Comparison of ENCODE assay signal across 8 cellular contexts in the genomic region with DNA sequence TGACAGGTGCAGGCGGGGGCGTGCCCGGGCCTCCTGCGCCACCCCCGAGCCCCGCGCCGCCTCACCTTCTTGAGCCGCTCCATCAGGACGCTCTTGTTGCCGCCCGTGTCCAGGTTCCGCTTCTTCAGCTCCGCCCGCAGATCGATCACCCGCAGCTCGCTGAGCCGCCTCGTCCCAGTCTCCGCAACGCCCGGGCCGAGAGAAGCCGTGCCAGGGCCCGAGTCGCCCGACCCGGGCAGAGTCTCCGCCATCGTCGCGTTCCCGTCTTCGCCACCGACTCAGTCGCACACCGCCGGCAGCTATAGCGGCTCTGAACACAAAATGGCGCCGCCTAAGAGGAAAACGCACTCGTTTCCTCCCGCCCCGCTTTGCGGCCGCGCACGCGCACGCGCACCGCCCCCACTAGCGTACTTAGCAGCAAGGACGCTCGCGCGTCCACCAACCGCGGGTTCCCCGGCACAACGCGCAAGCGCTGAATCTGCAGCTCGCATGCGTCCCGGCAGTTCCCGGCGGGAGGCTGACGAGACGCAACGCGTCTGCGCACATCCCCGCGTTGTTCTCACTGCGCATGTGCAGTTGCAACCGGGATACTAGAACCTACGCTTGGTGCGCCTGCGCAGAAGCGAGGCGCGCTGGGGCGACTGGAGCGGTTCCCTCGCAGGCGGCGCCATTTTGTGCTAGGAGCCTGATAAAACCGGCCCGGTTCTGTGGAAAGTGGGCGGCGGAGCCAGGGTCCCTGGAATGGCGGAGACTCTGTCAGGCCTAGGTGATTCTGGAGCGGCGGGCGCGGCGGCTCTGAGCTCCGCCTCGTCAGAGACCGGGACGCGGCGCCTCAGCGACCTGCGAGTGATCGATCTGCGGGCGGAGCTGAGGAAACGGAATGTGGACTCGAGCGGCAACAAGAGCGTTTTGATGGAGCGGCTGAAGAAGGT. TPM values are rescaled to one million over a fixed set of nuclear protein-coding genes. Genes with fewer than 3 reads are reported as not detected.
DNase-seq lines count a peak whose midpoint lies in the region; ATAC-seq and TF ChIP-seq lines count a peak whose summit lies in the region.

A gene (plus strand): TSS at position 619 of the 932 bp plus-strand sequence. CDS start 123 bp downstream, at position 742.
A gene (minus strand): TSS at position 312 of the 932 bp plus-strand sequence. CDS start 61 bp downstream, at position 251.

- no peaks in the 10 kb centered on the region for H3K9me3 ChIP-seq in breast epithelium
- no peaks in the 10 kb centered on the region for H3K9me3 ChIP-seq in iPS-18a (ENCODE audit: control insufficient read depth, low read depth, low read length)
- H3K9me3 ChIP-seq in skeletal muscle satellite cell (replicated peaks; ENCODE audit: low read length), result no peaks in the 10 kb centered on the region

- peak within 1 kb of the TSS; percentile 98 for H3K4me2 ChIP-seq in skeletal muscle satellite cell (ENCODE audit: low read length)

- H3K36me3 ChIP-seq in ACC112 (ENCODE audit: insufficient read depth, low read length), result peaks cover 13% of the 10 kb centered on the region
- H3K36me3 ChIP-seq in breast epithelium, result no peaks in the 10 kb centered on the region
- peaks cover 59% of the 10 kb centered on the region for H3K36me3 ChIP-seq in iPS-18a (ENCODE audit: control insufficient read depth, low read depth, low read length)
- peaks cover 56% of the 10 kb centered on the region for H3K36me3 ChIP-seq in skeletal muscle satellite cell (ENCODE audit: insufficient read depth, low read length)

- peak; percentile 87 for ATAC-seq in GM18870 (IDR thresholded peaks at IDR 0.05; ENCODE audit: unreplicated experiment)
- ATAC-seq in HG03135 (IDR thresholded peaks at IDR 0.05; ENCODE audit: unreplicated experiment), result peak; percentile 71

- H3K4me1 ChIP-seq in ACC112 (ENCODE audit: control insufficient read depth, insufficient read depth, low read length, unreplicated experiment) (peaks cover 43% of the 10 kb centered on the region), breast epithelium (peaks cover 0 to 33% of the 10 kb centered on the region in 2 donors), iPS-18a (ENCODE audit: control insufficient read depth, low read depth, low read length) (peaks cover 9% of the 10 kb centered on the region), skeletal muscle satellite cell (ENCODE audit: control insufficient read depth, insufficient read depth, low read length) (peaks cover 39% of the 10 kb centered on the region)

- H3K27ac ChIP-seq in ACC112 (ENCODE audit: low read depth, low read length) (peak within 1 kb of the TSS; percentile 89), VCaP (peak within 1 kb of the TSS; percentile 93), breast epithelium (peak within 1 kb of the TSS; percentile 95 to 98), iPS-18a (ENCODE audit: low read length) (peak within 1 kb of the TSS; percentile 80)

- TF ChIP-seq CTCF in VCaP (conservative IDR thresholded peaks at IDR 0.05), result no peak
- TF ChIP-seq CTCF in breast epithelium (IDR thresholded peaks at IDR 0.05), result peak in 1 of 3 donors; percentile 13

- intact Hi-C loops in breast epithelium (cut with DNase I; ENCODE audit: low total_unique reads), result no loop called here

- H3K79me2 ChIP-seq in ACC112 (ENCODE audit: control insufficient read depth, insufficient read depth, low read length, unreplicated experiment), result peaks cover 95% of the 10 kb centered on the region

- H3K4me3 ChIP-seq in ACC112 (ENCODE audit: low read depth, low read length), result peak within 1 kb of the TSS; percentile 99
- peak within 1 kb of the TSS; percentile 88 to 99 (median 99) for H3K4me3 ChIP-seq in breast epithelium
- peak within 1 kb of the TSS; percentile 93 for H3K4me3 ChIP-seq in iPS-18a (ENCODE audit: low read length)
- peak within 1 kb of the TSS; percentile 99 for H3K4me3 ChIP-seq in skeletal muscle satellite cell (ENCODE audit: low read length)

- H3K27me3 ChIP-seq in ACC112 (ENCODE audit: insufficient read depth, low read length) (no peaks in the 10 kb centered on the region), breast epithelium (no peaks in the 10 kb centered on the region), iPS-18a (ENCODE audit: control insufficient read depth, insufficient read depth, low read length) (no peaks in the 10 kb centered on the region), skeletal muscle satellite cell (ENCODE audit: control insufficient read depth, insufficient read depth, low read length) (no peaks in the 10 kb centered on the region)

- peak within 1 kb of the TSS; percentile 96 for H3K9ac ChIP-seq in iPS-18a (ENCODE audit: low read length)
- H3K9ac ChIP-seq in skeletal muscle satellite cell (ENCODE audit: low read depth, low read length), result peak within 1 kb of the TSS; percentile 97

- H2AFZ ChIP-seq in ACC112 (ENCODE audit: low read length, unreplicated experiment), result peak within 1 kb of the TSS; percentile 82

- peak; percentile 95 for DNase-seq in NCI-H2196 treated with DMSO at 0.1 percent for 48 hours (lab: John Stamatoyannopoulos, UW; ENCODE audit: unreplicated experiment)
- peak; percentile 99 for DNase-seq in breast epithelium (ENCODE audit: low spot score in 2 of 2)

- peak; percentile 95 for TF ChIP-seq POLR2A in breast epithelium (IDR thresholded peaks at IDR 0.05)

RNA-seq across cellular contexts. Expression of the first gene that starts in this region (rescaled TPM):
- 100 to 1,000 TPM in 2 of 3 donors, 10 to 100 TPM in 1; 64.2 to 112 (median 111) TPM for total RNA-seq in breast epithelium
- total RNA-seq in skeletal muscle satellite cell (2012; rRNA removed), result 36.2 and 37.4 TPM in 2 replicates

RNA-seq across cellular contexts. Expression of the second gene that starts in this region (rescaled TPM):
- 10 to 100 TPM; 46.4 to 68.8 (median 62.1) TPM for total RNA-seq in breast epithelium
- total RNA-seq in skeletal muscle satellite cell (2012; rRNA removed), result 22.7 and 31.9 TPM in 2 replicates

Comparison
In these comparisons a context has a peak if more than half of its experiments do, and no peak if none do; other contexts are left out.
1. Peak in every context shown above with its lines: DNase-seq, ATAC-seq, H3K4me3 ChIP-seq and H3K27ac ChIP-seq.